In the genomic region with DNA sequence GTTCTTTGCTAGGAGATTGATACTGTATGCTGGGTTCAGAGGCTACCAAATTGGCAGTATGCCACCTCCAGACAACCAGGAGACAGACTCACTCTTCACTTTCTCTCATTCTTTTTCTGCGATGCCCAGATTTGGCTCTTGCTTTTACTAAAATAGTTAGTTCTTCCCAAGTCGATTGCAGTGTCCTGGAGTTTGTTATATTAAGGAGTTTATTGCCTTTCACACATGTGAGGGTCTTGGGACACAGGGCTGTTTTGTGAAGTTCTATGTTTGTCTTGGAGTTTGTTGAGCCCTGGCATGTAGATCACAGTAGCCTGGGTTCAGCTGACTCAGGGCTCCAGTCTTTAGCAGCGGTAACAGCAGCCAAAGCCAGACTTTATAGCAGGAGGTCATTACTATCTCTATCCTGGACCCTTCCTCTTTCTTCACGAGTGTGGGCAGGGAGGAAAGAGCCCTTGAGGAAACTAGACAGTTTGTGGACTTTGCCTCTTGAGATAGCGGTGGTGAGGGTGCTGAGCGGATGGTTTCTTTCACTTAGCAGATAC, we compare ENCODE assay signal across 8 cellular contexts. TPM values are rescaled to one million over a fixed set of nuclear protein-coding genes. Genes with fewer than 3 reads are reported as not detected.
DNase-seq lines count a peak whose midpoint lies in the region; ATAC-seq and TF ChIP-seq lines count a peak whose summit lies in the region.

No MANE protein-coding gene starts in this region.

- peak overlapping the region; percentile 89 for H3K4me2 ChIP-seq in fibroblast of lung (ENCODE audit: extremely low read depth, insufficient read depth, low read length)

- H3K9ac ChIP-seq in SK-N-MC (ENCODE audit: insufficient read length) (peak overlapping the region; percentile 79), fibroblast of lung (ENCODE audit: insufficient read depth, low read length) (peak overlapping the region; percentile 32)

- DNase-seq in activated T-cell treated with anti-CD3 and anti-CD28 coated beads, Interleukin-2, amount 50 U/mL, for 24 hours: no peak
- no peak for DNase-seq in activated T-cell treated with anti-CD3 and anti-CD28 coated beads, Interleukin-2, amount 50 U/mL, for 48 hours
- DNase-seq in SK-N-MC (ENCODE audit: low read depth, low spot score) (no peak), fibroblast of lung (ENCODE audit: low read depth in 2 of 2) (peak; percentile 33 to 39), progenitor cell of endocrine pancreas (ENCODE audit: low spot score, unreplicated experiment) (no peak), occipital lobe (lab: John Stamatoyannopoulos, UW) (no peak), A172 (ENCODE audit: low spot score) (no peak)

- peaks cover 8% of the 10 kb centered on the region for H3K4me1 ChIP-seq in fibroblast of lung (ENCODE audit: control insufficient read depth, extremely low read depth, insufficient read depth, low read length)

- H3K27me3 ChIP-seq in fibroblast of lung (ENCODE audit: control insufficient read depth, insufficient read depth, low read length): no peaks in the 10 kb centered on the region

- no peaks in the 10 kb centered on the region for H4K20me1 ChIP-seq in fibroblast of lung (ENCODE audit: control insufficient read depth, extremely low read depth, insufficient read depth, low read length)

- no peak for TF ChIP-seq CTCF in fibroblast of lung (conservative IDR thresholded peaks at IDR 0.05 in 1 of 2, IDR thresholded peaks at IDR 0.05 in 1 of 2; ENCODE audit: low read depth in 1 of 2, low read length in 2 of 2)
- TF ChIP-seq CTCF in progenitor cell of endocrine pancreas (IDR thresholded peaks at IDR 0.05; ENCODE audit: unreplicated experiment): no peak

- H2AFZ ChIP-seq in fibroblast of lung (ENCODE audit: low read length): no peak overlapping the region

- H3K4me3 ChIP-seq in SK-N-MC: peak overlapping the region; percentile 88
- H3K4me3 ChIP-seq in fibroblast of lung (replicated peaks in 1 of 4; ENCODE audit: control extremely low read depth in 1 of 4, insufficient read depth in 1 of 4, low read depth in 3 of 4, low read length in 4 of 4): peak overlapping the region; percentile 68 to 90 (median 77)

- H3K36me3 ChIP-seq in SK-N-MC (ENCODE audit: insufficient read depth, low read length): peaks cover 1% of the 10 kb centered on the region; the same call in 1 of the 2 replicates
- H3K36me3 ChIP-seq in fibroblast of lung (ENCODE audit: control insufficient read depth, insufficient read depth, low read length): no peaks in the 10 kb centered on the region

- peaks cover 41% of the 10 kb centered on the region for H3K36me3 Mint-ChIP-seq in activated T-cell treated with anti-CD3 and anti-CD28 coated beads, Interleukin-2, amount 50 U/mL, for 24 hours (ENCODE audit: low read depth)
- H3K36me3 Mint-ChIP-seq in progenitor cell of endocrine pancreas (ENCODE audit: insufficient read depth): peaks cover 3% of the 10 kb centered on the region

- H3K27me3 Mint-ChIP-seq in activated T-cell treated with anti-CD3 and anti-CD28 coated beads, Interleukin-2, amount 50 U/mL, for 24 hours: no peaks in the 10 kb centered on the region
- H3K27me3 Mint-ChIP-seq in progenitor cell of endocrine pancreas: no peaks in the 10 kb centered on the region

- H3K79me2 ChIP-seq in fibroblast of lung (ENCODE audit: control insufficient read depth, insufficient read depth, low read length): peaks cover 56% of the 10 kb centered on the region

- H3K9me3 Mint-ChIP-seq in activated T-cell treated with anti-CD3 and anti-CD28 coated beads, Interleukin-2, amount 50 U/mL, for 24 hours: no peaks in the 10 kb centered on the region
- H3K9me3 Mint-ChIP-seq in progenitor cell of endocrine pancreas (ENCODE audit: low read depth): no peaks in the 10 kb centered on the region

- peaks cover 66% of the 10 kb centered on the region for H3K4me1 Mint-ChIP-seq in activated T-cell treated with anti-CD3 and anti-CD28 coated beads, Interleukin-2, amount 50 U/mL, for 24 hours (ENCODE audit: low read depth)
- peaks cover 47% of the 10 kb centered on the region for H3K4me1 Mint-ChIP-seq in progenitor cell of endocrine pancreas (ENCODE audit: low read depth)

- H3K4me3 Mint-ChIP-seq in activated T-cell treated with anti-CD3 and anti-CD28 coated beads, Interleukin-2, amount 50 U/mL, for 24 hours: peak overlapping the region; percentile 92
- H3K4me3 Mint-ChIP-seq in progenitor cell of endocrine pancreas (ENCODE audit: low read depth): peak overlapping the region; percentile 76

- H3K9me3 ChIP-seq in SK-N-MC (ENCODE audit: low read depth, low read length): no peaks in the 10 kb centered on the region
- H3K9me3 ChIP-seq in fibroblast of lung (ENCODE audit: control insufficient read depth, insufficient read depth, low read depth, low read length): no peaks in the 10 kb centered on the region

- no peak for ATAC-seq in HG03045 (IDR thresholded peaks at IDR 0.05; ENCODE audit: unreplicated experiment)

- H3K27ac ChIP-seq in SK-N-MC (no peak overlapping the region), fibroblast of lung (ENCODE audit: insufficient read depth, low read length) (no peak overlapping the region)

- peak overlapping the region; percentile 81 for H3K27ac Mint-ChIP-seq in activated T-cell treated with anti-CD3 and anti-CD28 coated beads, Interleukin-2, amount 50 U/mL, for 24 hours
- H3K27ac Mint-ChIP-seq in progenitor cell of endocrine pancreas: peak overlapping the region; percentile 74

RNA-seq across cellular contexts. Expression of gene MLEC, which starts 1.6 kb away (rescaled TPM):
- total RNA-seq in fibroblast of lung: 90.1 and 120 TPM in 2 replicates
- polyA plus RNA-seq in fibroblast of lung: 56.4 and 66.1 TPM in 2 replicates
- 78.1 and 80.1 TPM in 2 replicates for polyA plus RNA-seq in fibroblast of lung (2012)
- 86.3 and 126 TPM in 2 replicates for polyA minus RNA-seq in fibroblast of lung (ENCODE audit: low replicate concordance)
- total RNA-seq in progenitor cell of endocrine pancreas: 174 and 187 TPM in 2 replicates
- total RNA-seq in occipital lobe: 41.5 TPM
- 105 and 120 TPM in 2 replicates for total RNA-seq in A172 (2014; rRNA removed; shearing (Covaris generic))

RNA-seq across cellular contexts. Expression of gene UNC119B, which starts 21.7 kb away (rescaled TPM):
- total RNA-seq in fibroblast of lung (22.9 and 29.1 TPM in 2 replicates), progenitor cell of endocrine pancreas (62.5 and 66.6 TPM in 2 replicates), occipital lobe (11.9 TPM)
- polyA plus RNA-seq in fibroblast of lung: 29.1 and 31.2 TPM in 2 replicates
- 19.5 and 21.1 TPM in 2 replicates for polyA plus RNA-seq in fibroblast of lung (2012)
- polyA minus RNA-seq in fibroblast of lung (ENCODE audit: low replicate concordance): 14.9 and 26.1 TPM in 2 replicates
- total RNA-seq in A172 (2014; rRNA removed; shearing (Covaris generic)): 15.5 and 18.1 TPM in 2 replicates

RNA-seq across cellular contexts. Expression of gene ACADS, which starts 37.0 kb away (rescaled TPM):
- total RNA-seq in fibroblast of lung (14.1 and 15.9 TPM in 2 replicates), progenitor cell of endocrine pancreas (11.7 and 11.8 TPM in 2 replicates), occipital lobe (4.2 TPM)
- polyA plus RNA-seq in fibroblast of lung: 4.2 and 4.5 TPM in 2 replicates
- polyA plus RNA-seq in fibroblast of lung (2012): 7.0 and 7.9 TPM in 2 replicates
- polyA minus RNA-seq in fibroblast of lung (ENCODE audit: low replicate concordance): 2.9 and 4.8 TPM in 2 replicates
- 1.8 TPM in 1 of 2 replicates, not detected in the other for total RNA-seq in A172 (2014; rRNA removed; shearing (Covaris generic))

RNA-seq across cellular contexts. Expression of gene CABP1, which starts 48.2 kb away (rescaled TPM):
- total RNA-seq in fibroblast of lung (under 0.01 TPM in 1 of 2 replicates, not detected in the other), progenitor cell of endocrine pancreas (0.19 and 0.49 TPM in 2 replicates), occipital lobe (3.1 TPM)
- 0.06 and 0.36 TPM in 2 replicates for polyA plus RNA-seq in fibroblast of lung
- 0.12 and 0.16 TPM in 2 replicates for polyA plus RNA-seq in fibroblast of lung (2012)
- 2.5 TPM in 1 of 2 replicates, not detected in the other for polyA minus RNA-seq in fibroblast of lung (ENCODE audit: low replicate concordance)
- total RNA-seq in A172 (2014; rRNA removed; shearing (Covaris generic)): 0.83 TPM in 1 of 2 replicates, not detected in the other

Comparison
In these comparisons a context has a peak if more than half of its experiments do, and no peak if none do; other contexts are left out.
1. DNase-seq: peak in fibroblast of lung (2 of 2); none in activated T-cell treated with anti-CD3 and anti-CD28 coated beads, Interleukin-2, amount 50 U/mL, for 24 hours (single experiment), activated T-cell treated with anti-CD3 and anti-CD28 coated beads, Interleukin-2, amount 50 U/mL, for 48 hours (0 of 2), SK-N-MC (single experiment), progenitor cell of endocrine pancreas (single experiment), occipital lobe (single experiment) and A172 (single experiment).